ENCODE assay signal across 9 cellular contexts in genomic region chr17:58351182-58351581, GRCh38. TPM values are rescaled to one million over a fixed set of nuclear protein-coding genes. Genes with fewer than 3 reads are reported as not detected.
DNase-seq lines count a peak whose midpoint lies in the region; ATAC-seq, FAIRE-seq and TF ChIP-seq lines count a peak whose summit lies in the region.
"Had no signal": no experiment of that assay in that cellular context is flagged by ENCODE, and none has a peak within 500 bp of the region (broad histone marks: within the 10 kb centered on the region; RNA-seq: fewer than 3 reads in every experiment).

No MANE protein-coding gene starts in this region.

- H3K4me2 ChIP-seq in OCI-LY3 (ENCODE audit: low read length) (peak overlapping the region; percentile 79), endothelial cell of umbilical vein (ENCODE audit: insufficient read depth, low read length) (peak overlapping the region; percentile 68), osteoblast (ENCODE audit: insufficient read depth, low read length) (peak overlapping the region; percentile 93)

- H3K9ac ChIP-seq in OCI-LY3 (ENCODE audit: low read length) (peak overlapping the region; percentile 98), endothelial cell of umbilical vein (replicated peaks; ENCODE audit: extremely low read depth, insufficient read depth, low read length) (peak overlapping the region; percentile 89)

- H3K79me2 ChIP-seq in OCI-LY3 (ENCODE audit: low read length) (peaks cover 44% of the 10 kb centered on the region), endothelial cell of umbilical vein (ENCODE audit: control insufficient read depth, insufficient read depth, low read length) (peaks cover 6% of the 10 kb centered on the region), osteoblast (ENCODE audit: insufficient read depth, low read length) (peaks cover 16% of the 10 kb centered on the region)

- H3K9me3 Mint-ChIP-seq in CD8-positive, alpha-beta T cell: no peaks in the 10 kb centered on the region

- peaks cover 56% of the 10 kb centered on the region for H3K4me1 ChIP-seq in CD8-positive, alpha-beta T cell (ENCODE audit: insufficient read depth, low read length)
- H3K4me1 ChIP-seq in OCI-LY3 (ENCODE audit: low read length) (peaks cover 16% of the 10 kb centered on the region), endothelial cell of umbilical vein (ENCODE audit: control insufficient read depth, extremely low read depth, insufficient read depth, low read length) (peaks cover 4% of the 10 kb centered on the region), osteoblast (ENCODE audit: insufficient read depth, low read length) (peaks cover 18% of the 10 kb centered on the region)

- no peaks in the 10 kb centered on the region for H4K20me1 ChIP-seq in OCI-LY3 (ENCODE audit: insufficient read depth, low read length)
- no peaks in the 10 kb centered on the region for H4K20me1 ChIP-seq in endothelial cell of umbilical vein (replicated peaks; ENCODE audit: control insufficient read depth, extremely low read depth, insufficient read depth, low read length)
- H4K20me1 ChIP-seq in osteoblast (ENCODE audit: insufficient read depth, low read length): peaks cover 7% of the 10 kb centered on the region

- intact Hi-C loops in CD8-positive, alpha-beta T cell (cut with DNase I, micrococcal nuclease): loop anchor here (2.0 to 10.0 kb wide), 6 partner anchors 134 to 874 kb away; partner anchors contain the start of genes SRSF1 (in 2 of the 2), GDPD1 (in 1 of the 2), MKS1 (in 1 of the 2) and MRPS23 (in 1 of the 2)
- intact Hi-C loops in endothelial cell of umbilical vein (cut with micrococcal nuclease): loop anchor here (5.0 kb wide), 1 partner anchor 41 kb away; no protein-coding TSS in a partner anchor

- H3K36me3 Mint-ChIP-seq in CD8-positive, alpha-beta T cell: peaks cover 62% of the 10 kb centered on the region

- peak overlapping the region; percentile 70 for H3K4me3 ChIP-seq in CD8-positive, alpha-beta T cell (ENCODE audit: low read depth, low read length)
- peak overlapping the region; percentile 96 for H3K4me3 ChIP-seq in OCI-LY3 (ENCODE audit: low read length)
- peak overlapping the region; percentile 71 to 87 (median 86) for H3K4me3 ChIP-seq in endothelial cell of umbilical vein (replicated peaks in 1 of 3; ENCODE audit: insufficient read depth in 1 of 3, low read depth in 1 of 3, low read length in 3 of 3)
- peak overlapping the region; percentile 100 for H3K4me3 ChIP-seq in osteoblast (ENCODE audit: insufficient read depth, low read length)

- H3K4me3 Mint-ChIP-seq in CD8-positive, alpha-beta T cell: peak overlapping the region; percentile 100

- peaks cover 63% of the 10 kb centered on the region for H3K4me1 Mint-ChIP-seq in CD8-positive, alpha-beta T cell (ENCODE audit: low read depth)

- no peaks in the 10 kb centered on the region for H3K9me1 ChIP-seq in endothelial cell of umbilical vein (replicated peaks; ENCODE audit: control insufficient read depth, extremely low read depth, insufficient read depth, low read length)

- dilution Hi-C loops in endothelial cell of umbilical vein (cut with MboI; ENCODE audit: extremely low pct_ligation_motif_present, low sequenced_read_pairs): no loop called here

- FAIRE-seq in endothelial cell of umbilical vein (lab: Jason Lieb, UNC): peak; percentile 35
- FAIRE-seq: RCC 7860 had no signal

- peaks cover 35% of the 10 kb centered on the region for H3K36me3 ChIP-seq in CD8-positive, alpha-beta T cell (ENCODE audit: insufficient read depth, low read length)
- H3K36me3 ChIP-seq in OCI-LY3 (replicated peaks; ENCODE audit: low read depth, low read length) (peaks cover 35% of the 10 kb centered on the region), endothelial cell of umbilical vein (ENCODE audit: control insufficient read depth in 2 of 2, extremely low read depth in 1 of 2, insufficient read depth in 2 of 2, low read length in 2 of 2) (peaks cover 10 to 27% of the 10 kb centered on the region in 2 experiments), osteoblast (ENCODE audit: insufficient read depth, low read length) (peaks cover 35% of the 10 kb centered on the region)

- peak overlapping the region; percentile 75 for H3K27ac ChIP-seq in CD8-positive, alpha-beta T cell (ENCODE audit: low read depth, low read length)
- H3K27ac ChIP-seq in OCI-LY3 (ENCODE audit: low read length) (peak overlapping the region; percentile 77; the same call in 1 of the 2 replicates), endothelial cell of umbilical vein (ENCODE audit: insufficient read depth, low read depth, low read length) (no peak overlapping the region), osteoblast (ENCODE audit: low read depth, low read length) (peak overlapping the region; percentile 95)

- TSS peak; percentile 31 for BruUV-seq in endothelial cell of umbilical vein (replicated peaks; lab: Mats Ljungman, UMichigan)

- H3K9me3 ChIP-seq in CD8-positive, alpha-beta T cell (ENCODE audit: low read length): no peaks in the 10 kb centered on the region
- H3K9me3 ChIP-seq in OCI-LY3 (ENCODE audit: insufficient read depth, low read length) (no peaks in the 10 kb centered on the region), endothelial cell of umbilical vein (replicated peaks; ENCODE audit: control insufficient read depth, insufficient read depth, low read length) (no peaks in the 10 kb centered on the region), osteoblast (ENCODE audit: low read depth, low read length) (no peaks in the 10 kb centered on the region)

- H3K27me3 Mint-ChIP-seq in CD8-positive, alpha-beta T cell (ENCODE audit: low read depth): no peaks in the 10 kb centered on the region

- CTCF ChIA-PET in CD8-positive, alpha-beta T cell (lab: Charles Lee): interaction anchor here (0.6 to 8.2 kb wide), 8 partner anchors 10 to 47 kb away, joined by 3 to 96 read pairs (median 6); partner anchors contain the start of gene TSPOAP1
- CTCF ChIA-PET in endothelial cell of umbilical vein (lab: Charles Lee): interaction anchor here (0.9 to 2.9 kb wide), 5 partner anchors 10 to 101 kb away, joined by 3 to 19 read pairs (median 6); partner anchors contain the start of gene RNF43
- CTCF ChIA-PET in GM10248 (lab: Yijun Ruan, JAX): interaction anchor here (0.9 to 6.2 kb wide), 9 partner anchors 8 to 66 kb away, joined by 3 to 41 read pairs (median 5); partner anchors contain the start of gene RNF43

- TF ChIP-seq CTCF in CD8-positive, alpha-beta T cell (IDR thresholded peaks at IDR 0.05): no peak
- no peak for TF ChIP-seq CTCF in OCI-LY3 (IDR thresholded peaks at IDR 0.05; ENCODE audit: low read depth, low read length)
- TF ChIP-seq CTCF in endothelial cell of umbilical vein (IDR thresholded peaks at IDR 0.05; ENCODE audit: extremely low read depth in 1 of 2, insufficient read depth in 1 of 2, low read depth in 1 of 2, low read length in 2 of 2): no peak
- TF ChIP-seq CTCF in osteoblast (IDR thresholded peaks at IDR 0.05; ENCODE audit: extremely low read depth, low read depth, low read length): no peak
- TF ChIP-seq CTCF in GM10248 (IDR thresholded peaks at IDR 0.05; ENCODE audit: control extremely low read depth, extremely low read depth, low read depth, missing control alignments): no peak

- ATAC-seq in CD8-positive, alpha-beta T cell: no peak

- DNase-seq in CD8-positive, alpha-beta T cell: no peak
- no peak for DNase-seq in endothelial cell of umbilical vein (ENCODE audit: low read depth, low spot score)
- no peak for DNase-seq in osteoblast (ENCODE audit: insufficient read length, low spot score, missing footprints)
- no peak for DNase-seq in GM10248 (ENCODE audit: extremely low spot score)
- DNase-seq in NCI-H2107 treated with DMSO at 0.1 percent for 48 hours (lab: John Stamatoyannopoulos, UW; ENCODE audit: unreplicated experiment): no peak
- DNase-seq in activated CD4-positive, CD25-positive, alpha-beta regulatory T cell (lab: John Stamatoyannopoulos, UW): no peak
- no peak for DNase-seq in NCI-H2196 treated with DMSO at 0.1 percent for 48 hours (lab: John Stamatoyannopoulos, UW; ENCODE audit: unreplicated experiment)

- H3K27me3 ChIP-seq in CD8-positive, alpha-beta T cell (ENCODE audit: insufficient read depth, low read length): no peaks in the 10 kb centered on the region
- H3K27me3 ChIP-seq in OCI-LY3 (ENCODE audit: low read depth, low read length) (no peaks in the 10 kb centered on the region), endothelial cell of umbilical vein (ENCODE audit: control insufficient read depth in 2 of 2, insufficient read depth in 2 of 2, low read length in 2 of 2) (no peaks in the 10 kb centered on the region), osteoblast (ENCODE audit: insufficient read depth, low read length) (no peaks in the 10 kb centered on the region)

- peak overlapping the region; percentile 100 for H3K27ac Mint-ChIP-seq in CD8-positive, alpha-beta T cell

- H2AFZ ChIP-seq in OCI-LY3 (ENCODE audit: low read depth, low read length) (no peak overlapping the region), endothelial cell of umbilical vein (ENCODE audit: low read depth, low read length) (no peak overlapping the region), osteoblast (ENCODE audit: low read length) (peak overlapping the region; percentile 96)

- POLR2A ChIA-PET in CD8-positive, alpha-beta T cell (lab: Charles Lee): interaction anchor here (0.6 to 7.5 kb wide), 14 partner anchors 8 to 168 kb away, joined by 3 to 135 read pairs (median 14); partner anchors contain the start of genes MTMR4, RNF43 and TSPOAP1
- POLR2A ChIA-PET in endothelial cell of umbilical vein (lab: Charles Lee) (interaction anchor here (0.6 to 2.5 kb wide), 2 partner anchors 12 to 1535 kb away, joined by 4 to 12 read pairs; no protein-coding TSS in a partner anchor), GM10248 (lab: Yijun Ruan, JAX) (interaction anchor here (2.6 to 2.9 kb wide), 2 partner anchors 14 to 20 kb away, joined by 24 to 36 read pairs; no protein-coding TSS in a partner anchor)

- TF ChIP-seq POLR2A in endothelial cell of umbilical vein (IDR thresholded peaks at IDR 0.05; ENCODE audit: low read depth, low read length): no peak

RNA-seq across cellular contexts. Expression of gene SUPT4H1, which starts 0.8 kb away (rescaled TPM):
- total RNA-seq in CD8-positive, alpha-beta T cell: 10 to 100 TPM; 45.2 to 59.7 TPM
- total RNA-seq in endothelial cell of umbilical vein (70.9 and 77.5 TPM in 2 replicates), osteoblast (49.9 and 60.7 TPM in 2 replicates)
- polyA plus RNA-seq in endothelial cell of umbilical vein: 112 and 154 TPM in 2 replicates
- polyA plus RNA-seq in endothelial cell of umbilical vein (2011; cell fraction: cytosol; rRNA removed): 103 and 166 TPM in 2 replicates
- 58.2 and 63.9 TPM in 2 replicates for polyA plus RNA-seq in endothelial cell of umbilical vein (2011; cell fraction: nucleus; rRNA removed)
- 136 and 149 TPM in 2 replicates for polyA plus RNA-seq in endothelial cell of umbilical vein (2012)
- 101 and 131 TPM in 2 replicates for polyA minus RNA-seq in endothelial cell of umbilical vein
- polyA minus RNA-seq in endothelial cell of umbilical vein (2011; cell fraction: cytosol; rRNA and poly(A)+ RNA removed): 42.7 TPM
- 17.9 and 22.6 TPM in 2 replicates for polyA minus RNA-seq in endothelial cell of umbilical vein (2011; cell fraction: nucleus; rRNA and poly(A)+ RNA removed)

RNA-seq across cellular contexts. Expression of gene TSPOAP1, which starts 22.6 kb away (rescaled TPM):
- total RNA-seq in CD8-positive, alpha-beta T cell: 10 to 100 TPM; 27.9 to 35.3 TPM
- not detected in 2 replicates for total RNA-seq in endothelial cell of umbilical vein
- not detected in 2 replicates for polyA plus RNA-seq in endothelial cell of umbilical vein
- not detected in 2 replicates for polyA plus RNA-seq in endothelial cell of umbilical vein (2011; cell fraction: cytosol; rRNA removed)
- not detected in 2 replicates for polyA plus RNA-seq in endothelial cell of umbilical vein (2011; cell fraction: nucleus; rRNA removed)
- not detected in 2 replicates for polyA plus RNA-seq in endothelial cell of umbilical vein (2012)
- polyA minus RNA-seq in endothelial cell of umbilical vein: not detected in 2 replicates
- not detected for polyA minus RNA-seq in endothelial cell of umbilical vein (2011; cell fraction: cytosol; rRNA and poly(A)+ RNA removed)
- polyA minus RNA-seq in endothelial cell of umbilical vein (2011; cell fraction: nucleus; rRNA and poly(A)+ RNA removed): not detected in 2 replicates
- total RNA-seq in osteoblast: 3.8 and 4.3 TPM in 2 replicates
